23 cellular contexts compared by ENCODE assay signal in the genomic region with DNA sequence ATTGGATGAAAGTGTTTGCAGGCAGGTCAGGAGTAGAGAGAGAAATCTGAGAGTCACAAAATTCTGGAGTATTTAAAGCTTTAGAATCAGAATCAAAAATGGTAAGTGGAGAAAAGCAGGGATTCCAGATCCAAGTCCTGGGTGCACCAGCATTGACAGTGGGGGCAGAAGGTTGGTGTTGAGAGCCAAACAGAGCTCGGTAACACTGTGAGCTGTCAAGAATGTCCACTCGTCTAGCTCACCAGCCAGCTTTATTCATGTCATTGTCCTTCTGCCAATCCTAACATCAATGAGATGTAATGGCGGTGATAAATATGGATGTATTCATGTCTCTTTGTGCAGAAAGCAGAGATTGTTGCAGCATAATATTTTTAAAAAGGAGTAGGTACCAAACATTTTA.
DNase-seq lines count a peak whose midpoint lies in the region; ATAC-seq and TF ChIP-seq lines count a peak whose summit lies in the region.
"Had no signal": no experiment of that assay in that cellular context is flagged by ENCODE, and none has a peak within 500 bp of the region (broad histone marks: within the 10 kb centered on the region; RNA-seq: fewer than 3 reads in every experiment).

No MANE protein-coding gene starts in this region.

- no peak for TF ChIP-seq CTCF in left ventricle myocardium inferior (IDR thresholded peaks at IDR 0.05; ENCODE audit: borderline replicate concordance)
- no peak for TF ChIP-seq CTCF in Caco-2 (IDR thresholded peaks at IDR 0.05; ENCODE audit: insufficient read depth in 1 of 2, low read depth in 1 of 2, low read length in 1 of 2, severe bottlenecking in 1 of 2, unreplicated experiment in 1 of 2)

- H4K8ac ChIP-seq in mesendoderm (ENCODE audit: low read depth, low read length) = no peak overlapping the region

- H3K23ac ChIP-seq in mesendoderm (ENCODE audit: low read length) = no peak overlapping the region

- H3K79me2 ChIP-seq in mesendoderm (ENCODE audit: control insufficient read depth, insufficient read depth, low read length) = no peaks in the 10 kb centered on the region

- H2BK15ac ChIP-seq in mesendoderm (replicated peaks; ENCODE audit: low read depth) = no peak overlapping the region

- no peak overlapping the region for H3K9ac ChIP-seq in mesendoderm (ENCODE audit: low read length)
- H3K9ac ChIP-seq: GM23248 had no signal

- no peak overlapping the region for H3K4ac ChIP-seq in mesendoderm (ENCODE audit: low read depth, low read length)

- no peaks in the 10 kb centered on the region for H3K27me3 ChIP-seq in left ventricle myocardium inferior (ENCODE audit: low read depth)
- no peaks in the 10 kb centered on the region for H3K27me3 ChIP-seq in Caco-2 (replicated peaks; ENCODE audit: control insufficient read depth, insufficient read depth, low read length)
- no peaks in the 10 kb centered on the region for H3K27me3 ChIP-seq in mesendoderm (ENCODE audit: insufficient read depth, low read length, poor library complexity)

- peak; percentile 63 for ATAC-seq in Right ventricle myocardium superior (ENCODE audit: poor library complexity)
- no peak for ATAC-seq in stimulated activated naive B cell treated with anti-CD40 and anti-IgM and Interleukin-4, amounts not matched to agents 10 μg/mL and 1 μg/mL and 100 μg/mL, for 72 hours (replicated peaks)
- ATAC-seq in GM18517 (IDR thresholded peaks at IDR 0.05; ENCODE audit: unreplicated experiment) = no peak
- ATAC-seq in HG02642 (IDR thresholded peaks at IDR 0.05; ENCODE audit: poor library complexity, unreplicated experiment) = no peak
- ATAC-seq: HepG2 had no signal

- H2AK5ac ChIP-seq in mesendoderm (ENCODE audit: low read length) = no peak overlapping the region

- no peaks in the 10 kb centered on the region for H3K36me3 ChIP-seq in left ventricle myocardium inferior
- no peaks in the 10 kb centered on the region for H3K36me3 ChIP-seq in Caco-2 (ENCODE audit: control insufficient read depth, insufficient read depth, low read length)
- no peaks in the 10 kb centered on the region for H3K36me3 ChIP-seq in mesendoderm (ENCODE audit: control insufficient read depth, insufficient read depth, low read length)

- H3K4me3 Mint-ChIP-seq in Caco-2 (ENCODE audit: unreplicated experiment) = no peak overlapping the region
- H3K4me3 Mint-ChIP-seq in stimulated activated naive B cell treated with anti-CD40 and anti-IgM and Interleukin-4, amounts not matched to agents 10 μg/mL and 1 μg/mL and 100 μg/mL, for 72 hours = no peak overlapping the region
- H3K4me3 Mint-ChIP-seq: CD8-positive, alpha-beta T cell; H9 had no signal

- H3K9me3 Mint-ChIP-seq in Caco-2 (ENCODE audit: unreplicated experiment) = peaks cover 11% of the 10 kb centered on the region
- H3K9me3 Mint-ChIP-seq in stimulated activated naive B cell treated with anti-CD40 and anti-IgM and Interleukin-4, amounts not matched to agents 10 μg/mL and 1 μg/mL and 100 μg/mL, for 72 hours = peaks cover 0 to 3% of the 10 kb centered on the region in 2 donors
- H3K9me3 Mint-ChIP-seq: CD8-positive, alpha-beta T cell had no signal

- H3K18ac ChIP-seq in mesendoderm (ENCODE audit: low read length) = no peak overlapping the region

- H3K27ac ChIP-seq in left ventricle myocardium inferior (replicated peaks) (no peak overlapping the region), mesendoderm (ENCODE audit: low read depth, low read length) (no peak overlapping the region)
- H3K27ac ChIP-seq: C4-2B, GM23248, PC-9 had no signal

- H3K79me1 ChIP-seq in mesendoderm (ENCODE audit: low read length) = no peaks in the 10 kb centered on the region

- DNase-seq in Right ventricle myocardium superior (no peak), left ventricle myocardium inferior (no peak), Caco-2 (no peak), mesendoderm (no peak)
- no peak for DNase-seq in stimulated activated naive B cell treated with anti-CD40 and anti-IgM and Interleukin-4, amounts not matched to agents 10 μg/mL and 1 μg/mL and 100 μg/mL, for 72 hours
- DNase-seq: CD8-positive, alpha-beta T cell; DMS79 treated with DMSO at 0.1 percent for 48 hours; GM23248; H9; NCI-H1092 treated with DMSO at 0.1 percent for 48 hours; NCI-H1436; NCI-H187 treated with DMSO at 0.1 percent for 48 hours; NCI-H2171 treated with DMSO at 0.1 percent for 48 hours; NCI-H345; NCI-H510A treated with DMSO at 0.1 percent for 48 hours; NCI-H748 treated with DMSO at 0.1 percent for 48 hours; NK-92 treated with Interleukin-12 subunit alpha and Interleukin-12 subunit beta, amount 100 ng/mL, for 24 hours; PC-9; SHP77 had no signal

- no peak overlapping the region for H3K4me2 ChIP-seq in mesendoderm (ENCODE audit: low read length)
- H3K4me2 ChIP-seq: PC-9 had no signal

- no peak overlapping the region for H2BK5ac ChIP-seq in mesendoderm (ENCODE audit: low read length)

- no peak overlapping the region for H2BK120ac ChIP-seq in mesendoderm (ENCODE audit: low read depth, low read length)

- CTCF ChIA-PET in Caco-2 (lab: Charles Lee) = interaction anchor here (1.1 kb wide), 1 partner anchor 483 kb away, joined by 3 read pairs; no protein-coding TSS in a partner anchor

- peak overlapping the region; percentile 7 for H3K27ac Mint-ChIP-seq in Caco-2 (ENCODE audit: unreplicated experiment)
- H3K27ac Mint-ChIP-seq in stimulated activated naive B cell treated with anti-CD40 and anti-IgM and Interleukin-4, amounts not matched to agents 10 μg/mL and 1 μg/mL and 100 μg/mL, for 72 hours = peak overlapping the region; percentile 60
- H3K27ac Mint-ChIP-seq: CD8-positive, alpha-beta T cell; H9 had no signal

- intact Hi-C loops in Right ventricle myocardium superior (cut with DNase I) = no loop called here
- intact Hi-C loops in left ventricle myocardium inferior (cut with micrococcal nuclease) = no loop called here
- intact Hi-C loops in Caco-2 (cut with micrococcal nuclease; ENCODE audit: unreplicated experiment) = loop anchor here (5.0 kb wide), 1 partner anchor 106 kb away; no protein-coding TSS in a partner anchor

- H3K4me1 ChIP-seq in left ventricle myocardium inferior (no peaks in the 10 kb centered on the region), Caco-2 (peaks cover 23% of the 10 kb centered on the region), mesendoderm (ENCODE audit: control insufficient read depth, low read depth, low read length) (peaks cover 12% of the 10 kb centered on the region)

- POLR2A ChIA-PET in Caco-2 (lab: Charles Lee) = no interaction called here

- no CpG with 5 or more reads among the region's 3 CpGs for WGBS in mesendoderm (ENCODE audit: extremely low coverage, insufficient coverage, low lambda C conversion rate)

- H4K5ac ChIP-seq in mesendoderm (ENCODE audit: low read length) = no peak overlapping the region

- no peaks in the 10 kb centered on the region for H3K9me3 ChIP-seq in left ventricle myocardium inferior (replicated peaks)
- peaks cover 6% of the 10 kb centered on the region; the same call in 1 of the 2 replicates for H3K9me3 ChIP-seq in Caco-2

- no peak overlapping the region for H3K4me3 ChIP-seq in left ventricle myocardium inferior
- no peak overlapping the region for H3K4me3 ChIP-seq in Caco-2 (ENCODE audit: low read depth, low read length)
- H3K4me3 ChIP-seq in mesendoderm (ENCODE audit: low read length) = no peak overlapping the region
- H3K4me3 ChIP-seq: GM23248, PC-9 had no signal

- H3K4me1 Mint-ChIP-seq in Caco-2 (ENCODE audit: low read depth, unreplicated experiment) = peaks cover 32% of the 10 kb centered on the region
- peaks cover 15 to 21% of the 10 kb centered on the region in 2 donors for H3K4me1 Mint-ChIP-seq in stimulated activated naive B cell treated with anti-CD40 and anti-IgM and Interleukin-4, amounts not matched to agents 10 μg/mL and 1 μg/mL and 100 μg/mL, for 72 hours

- no peaks in the 10 kb centered on the region for H3K27me3 Mint-ChIP-seq in Caco-2 (ENCODE audit: insufficient read depth, unreplicated experiment)
- H3K27me3 Mint-ChIP-seq in stimulated activated naive B cell treated with anti-CD40 and anti-IgM and Interleukin-4, amounts not matched to agents 10 μg/mL and 1 μg/mL and 100 μg/mL, for 72 hours = peaks cover 0 to 3% of the 10 kb centered on the region in 2 donors

- peaks cover 6% of the 10 kb centered on the region for H3K36me3 Mint-ChIP-seq in Caco-2 (ENCODE audit: insufficient read depth, unreplicated experiment)
- peaks cover 0 to 1% of the 10 kb centered on the region in 2 donors for H3K36me3 Mint-ChIP-seq in stimulated activated naive B cell treated with anti-CD40 and anti-IgM and Interleukin-4, amounts not matched to agents 10 μg/mL and 1 μg/mL and 100 μg/mL, for 72 hours
- H3K36me3 Mint-ChIP-seq: CD8-positive, alpha-beta T cell had no signal

- no TSS peak for BruUV-seq in Caco-2 (replicated peaks; lab: Mats Ljungman, UMichigan)

- peak overlapping the region; percentile 22 for H3K56ac ChIP-seq in mesendoderm (ENCODE audit: low read length)
